ENCODE assay signal across 8 cellular contexts in genomic region chr9:76658510-76659231, GRCh38.
A peak's percentile ranks its signal among the peaks of the same experiment; 100 is the strongest.
DNase-seq lines count a peak whose midpoint lies in the region; ATAC-seq and TF ChIP-seq lines count a peak whose summit lies in the region.

No MANE protein-coding gene starts in this region.

- H3K4me3 ChIP-seq in cardiac fibroblast (replicated peaks in 1 of 2; ENCODE audit: low read depth in 2 of 2, low read length in 2 of 2): no peak overlapping the region

- no peaks in the 10 kb centered on the region for H3K36me3 Mint-ChIP-seq in CD14-positive monocyte

- H3K27ac Mint-ChIP-seq in CD14-positive monocyte: no peak overlapping the region

- ATAC-seq in GM18867 (IDR thresholded peaks at IDR 0.05; ENCODE audit: unreplicated experiment): peak; percentile 97
- ATAC-seq in HG03064 (IDR thresholded peaks at IDR 0.05; ENCODE audit: low read depth, unreplicated experiment): peak; percentile 83
- ATAC-seq in HG03439 (IDR thresholded peaks at IDR 0.05; ENCODE audit: unreplicated experiment): no peak

- DNase-seq in CD14-positive monocyte (ENCODE audit: low spot score) (no peak), NCI-H345 treated with DMSO at 0.1 percent for 48 hours (lab: John Stamatoyannopoulos, UW; ENCODE audit: unreplicated experiment) (peak; percentile 8), cardiac fibroblast (ENCODE audit: low read depth in 2 of 2) (peak; percentile 86 to 87), lung microvascular endothelial cell (ENCODE audit: low read depth in 2 of 2) (peak; percentile 72 to 79), ureter (ENCODE audit: low spot score) (no peak)

- H3K9me3 Mint-ChIP-seq in CD14-positive monocyte: peaks cover 0 to 3% (median 0%) of the 10 kb centered on the region in 7 donors

- intact Hi-C loops in CD14-positive monocyte (cut with micrococcal nuclease): loop anchor here (1.0 to 10.0 kb wide), 3 partner anchors 54 to 211 kb away; no protein-coding TSS in a partner anchor

- TF ChIP-seq CTCF in CD14-positive monocyte (IDR thresholded peaks at IDR 0.05) (peak; percentile 81), cardiac fibroblast (IDR thresholded peaks at IDR 0.05; ENCODE audit: low read depth, low read length) (peak; percentile 61)

- H3K27me3 Mint-ChIP-seq in CD14-positive monocyte (ENCODE audit: low read depth in 3 of 3): peaks cover 0 to 1% (median 0%) of the 10 kb centered on the region in 3 donors

- H3K4me3 Mint-ChIP-seq in CD14-positive monocyte: peak overlapping the region in 1 of 2 donors; percentile 46

- H3K4me1 Mint-ChIP-seq in CD14-positive monocyte: peaks cover 44% of the 10 kb centered on the region

Comparison
In these comparisons a context has a peak if more than half of its experiments do, and no peak if none do; other contexts are left out.
1. DNase-seq: peak in NCI-H345 treated with DMSO at 0.1 percent for 48 hours (single experiment), cardiac fibroblast (2 of 2) and lung microvascular endothelial cell (2 of 2); none in CD14-positive monocyte (single experiment) and ureter (single experiment).